ENCODE assay signal across 1 cellular context in the genomic region with DNA sequence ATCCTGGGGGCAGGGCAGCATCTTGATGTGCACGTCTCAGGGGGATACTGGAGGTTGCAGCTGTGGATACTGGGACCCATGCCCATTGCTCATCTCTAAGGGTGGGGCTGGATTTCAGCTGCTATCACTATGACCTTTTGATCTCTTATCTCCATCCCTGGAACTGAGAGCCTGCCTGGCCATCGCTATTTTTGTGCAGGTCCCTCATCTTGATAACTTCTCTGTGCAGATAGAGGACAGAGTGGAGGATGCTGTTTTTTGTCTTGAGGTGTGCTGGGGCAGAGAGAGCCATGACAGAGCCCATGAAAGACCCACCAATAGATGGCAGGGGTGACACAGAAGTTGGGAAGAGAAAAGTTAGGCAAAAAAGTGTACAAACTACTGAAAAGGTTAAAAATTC.
TF ChIP-seq lines count a peak whose summit lies in the region.

No MANE protein-coding gene starts in this region.

TF ChIP-seq in IMR-90, 13 proteins besides CTCF, POLR2A, EP300 and RAD21:
- TF ChIP-seq MXI1 (IDR thresholded peaks at IDR 0.05; ENCODE audit: borderline replicate concordance, low read depth, low read length) (no peak), BHLHE40 (IDR thresholded peaks at IDR 0.05; ENCODE audit: low read depth, low read length) (no peak)
- TF ChIP-seq, protein P1, sequence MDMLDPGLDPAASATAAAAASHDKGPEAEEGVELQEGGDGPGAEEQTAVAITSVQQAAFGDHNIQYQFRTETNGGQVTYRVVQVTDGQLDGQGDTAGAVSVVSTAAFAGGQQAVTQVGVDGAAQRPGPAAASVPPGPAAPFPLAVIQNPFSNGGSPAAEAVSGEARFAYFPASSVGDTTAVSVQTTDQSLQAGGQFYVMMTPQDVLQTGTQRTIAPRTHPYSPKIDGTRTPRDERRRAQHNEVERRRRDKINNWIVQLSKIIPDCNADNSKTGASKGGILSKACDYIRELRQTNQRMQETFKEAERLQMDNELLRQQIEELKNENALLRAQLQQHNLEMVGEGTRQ (IDR thresholded peaks at IDR 0.05; ENCODE audit: low read depth, low read length), result no peak
TF ChIP-seq in IMR-90: peak in this region for 0.
